ENCODE assay signal across 12 cellular contexts in genomic region chr9:120783611-120784047, GRCh38. TPM values are rescaled to one million over a fixed set of nuclear protein-coding genes. Genes with fewer than 3 reads are reported as not detected.
DNase-seq lines count a peak whose midpoint lies in the region; ATAC-seq, FAIRE-seq and TF ChIP-seq lines count a peak whose summit lies in the region.
"Had no signal": no experiment of that assay in that cellular context is flagged by ENCODE, and none has a peak within 500 bp of the region (broad histone marks: within the 10 kb centered on the region; RNA-seq: fewer than 3 reads in every experiment).

No MANE protein-coding gene starts in this region.

- peaks cover 46% of the 10 kb centered on the region for H3K4me1 Mint-ChIP-seq in activated CD4-positive, alpha-beta T cell treated with anti-CD3 and anti-CD28 coated beads for 36 hours

- TF ChIP-seq CTCF in foreskin keratinocyte (conservative IDR thresholded peaks at IDR 0.05) = no peak
- TF ChIP-seq CTCF in D721Med (IDR thresholded peaks at IDR 0.05; ENCODE audit: insufficient read depth, missing control alignments) = no peak
- TF ChIP-seq CTCF in right atrium auricular region (IDR thresholded peaks at IDR 0.05) = no peak

- no peak for FAIRE-seq in D721Med (lab: Jason Lieb, UNC)

- H3K9me3 Mint-ChIP-seq in activated CD4-positive, alpha-beta T cell treated with anti-CD3 and anti-CD28 coated beads for 36 hours (ENCODE audit: low read depth) = no peaks in the 10 kb centered on the region
- H3K9me3 Mint-ChIP-seq: T-cell had no signal

- no peak overlapping the region for H3K4me3 Mint-ChIP-seq in activated CD4-positive, alpha-beta T cell treated with anti-CD3 and anti-CD28 coated beads for 36 hours
- H3K4me3 Mint-ChIP-seq: T-cell had no signal

- no peaks in the 10 kb centered on the region for H3K27me3 Mint-ChIP-seq in activated CD4-positive, alpha-beta T cell treated with anti-CD3 and anti-CD28 coated beads for 36 hours
- H3K27me3 Mint-ChIP-seq: T-cell had no signal

- POLR2A ChIA-PET in activated CD4-positive, alpha-beta T cell treated with anti-CD3 and anti-CD28 coated beads for 36 hours (lab: Charles Lee) = no interaction called here

- H3K36me3 Mint-ChIP-seq in activated CD4-positive, alpha-beta T cell treated with anti-CD3 and anti-CD28 coated beads for 36 hours (ENCODE audit: low read depth) = peaks cover 58% of the 10 kb centered on the region

- no peak for DNase-seq in activated CD4-positive, alpha-beta T cell treated with anti-CD3 and anti-CD28 coated beads for 36 hours
- no peak for DNase-seq in activated CD4-positive, alpha-beta T cell treated with anti-CD3 and anti-CD28 coated beads, Interleukin-2, amount 50 U/mL, for 4 hours
- DNase-seq in SK-N-MC (ENCODE audit: low read depth, low spot score) (peak; percentile 16), foreskin keratinocyte (peak; percentile 31 to 38), D721Med (ENCODE audit: insufficient read length, low spot score) (no peak), right atrium auricular region (ENCODE audit: low spot score) (no peak)
- no peak for DNase-seq in stimulated activated naive CD4-positive, alpha-beta T cell (lab: John Stamatoyannopoulos, UW)
- DNase-seq: cerebellar nuclear complex, heart right ventricle, NCI-H510A treated with DMSO at 0.1 percent for 48 hours, T-cell had no signal

- H3K4me3 ChIP-seq in SK-N-MC (no peak overlapping the region), subcutaneous abdominal adipose tissue (ENCODE audit: low read depth in 1 of 5, low read length in 5 of 5) (no peak overlapping the region), right atrium auricular region (no peak overlapping the region)
- H3K4me3 ChIP-seq: heart right ventricle had no signal

- H3K27ac Mint-ChIP-seq in activated CD4-positive, alpha-beta T cell treated with anti-CD3 and anti-CD28 coated beads for 36 hours = peak overlapping the region; percentile 47

- no peaks in the 10 kb centered on the region for H3K4me1 ChIP-seq in foreskin keratinocyte
- H3K4me1 ChIP-seq in subcutaneous abdominal adipose tissue (ENCODE audit: control insufficient read depth in 5 of 5, insufficient read depth in 5 of 5, low read length in 5 of 5) = peaks cover 0 to 22% (median 5%) of the 10 kb centered on the region in 5 donors
- peaks cover 0 to 10% of the 10 kb centered on the region in 2 donors for H3K4me1 ChIP-seq in right atrium auricular region

- H3K27ac ChIP-seq in SK-N-MC (peak overlapping the region; percentile 61), foreskin keratinocyte (no peak overlapping the region), subcutaneous abdominal adipose tissue (ENCODE audit: low read depth, low read length) (peak overlapping the region; percentile 12), right atrium auricular region (no peak overlapping the region)

- H3K36me3 ChIP-seq in SK-N-MC (ENCODE audit: insufficient read depth, low read length) (peaks cover 59% of the 10 kb centered on the region), subcutaneous abdominal adipose tissue (ENCODE audit: control insufficient read depth in 5 of 5, insufficient read depth in 5 of 5, low read length in 5 of 5) (peaks cover 13 to 30% (median 15%) of the 10 kb centered on the region in 5 donors), right atrium auricular region (peaks cover 24% of the 10 kb centered on the region)

- H3K9ac ChIP-seq in SK-N-MC (ENCODE audit: insufficient read length) (no peak overlapping the region), subcutaneous abdominal adipose tissue (ENCODE audit: low read length in 5 of 5) (peak overlapping the region in 1 of 5 donors; percentile 46)

- H3K27me3 ChIP-seq in foreskin keratinocyte (no peaks in the 10 kb centered on the region), subcutaneous abdominal adipose tissue (ENCODE audit: control insufficient read depth in 5 of 5, insufficient read depth in 4 of 5, low read length in 5 of 5) (no peaks in the 10 kb centered on the region), right atrium auricular region (no peaks in the 10 kb centered on the region)
- H3K27me3 ChIP-seq: heart right ventricle had no signal

- intact Hi-C loops in activated CD4-positive, alpha-beta T cell treated with anti-CD3 and anti-CD28 coated beads for 36 hours (cut with DNase I, micrococcal nuclease) = no loop called here

- no peak for ATAC-seq in activated CD4-positive, alpha-beta T cell treated with anti-CD3 and anti-CD28 coated beads for 36 hours
- no peak for ATAC-seq in foreskin keratinocyte
- ATAC-seq: heart right ventricle, T-cell had no signal

- H3K9me3 ChIP-seq in SK-N-MC (ENCODE audit: low read depth, low read length) (no peaks in the 10 kb centered on the region), subcutaneous abdominal adipose tissue (ENCODE audit: control insufficient read depth in 5 of 5, low read length in 5 of 5) (no peaks in the 10 kb centered on the region), right atrium auricular region (no peaks in the 10 kb centered on the region)
- H3K9me3 ChIP-seq: heart right ventricle had no signal

- CTCF ChIA-PET in activated CD4-positive, alpha-beta T cell treated with anti-CD3 and anti-CD28 coated beads for 36 hours (lab: Charles Lee) = no interaction called here

RNA-seq across cellular contexts. Expression of gene FBXW2, which starts 9.6 kb away (rescaled TPM):
- total RNA-seq in activated CD4-positive, alpha-beta T cell treated with anti-CD3 and anti-CD28 coated beads for 36 hours = 10 to 100 TPM; 53.0 to 68.1 TPM
- total RNA-seq in foreskin keratinocyte = 45.5 and 48.1 TPM in 2 replicates
- polyA plus RNA-seq in foreskin keratinocyte = 24.0 and 27.7 TPM in 2 replicates
- total RNA-seq in right atrium auricular region = 10 to 100 TPM; 22.2 to 31.5 TPM

RNA-seq across cellular contexts. Expression of gene PSMD5, which starts 59.1 kb away (rescaled TPM):
- 10 to 100 TPM; 53.5 to 58.3 TPM for total RNA-seq in activated CD4-positive, alpha-beta T cell treated with anti-CD3 and anti-CD28 coated beads for 36 hours
- total RNA-seq in foreskin keratinocyte (44.8 and 46.2 TPM in 2 replicates), right atrium auricular region (10 to 100 TPM; 12.8 to 13.9 TPM)
- polyA plus RNA-seq in foreskin keratinocyte = 21.5 and 25.9 TPM in 2 replicates

Comparison
In these comparisons a context has a peak if more than half of its experiments do, and no peak if none do; other contexts are left out.
1. DNase-seq: peak in SK-N-MC (single experiment) and foreskin keratinocyte (2 of 2); none in activated CD4-positive, alpha-beta T cell treated with anti-CD3 and anti-CD28 coated beads for 36 hours (single experiment), activated CD4-positive, alpha-beta T cell treated with anti-CD3 and anti-CD28 coated beads, Interleukin-2, amount 50 U/mL, for 4 hours (0 of 2), D721Med (single experiment), stimulated activated naive CD4-positive, alpha-beta T cell (0 of 6) and right atrium auricular region (single experiment).
2. H3K27ac ChIP-seq: peak in SK-N-MC (single experiment) and subcutaneous abdominal adipose tissue (single experiment); none in foreskin keratinocyte (single experiment) and right atrium auricular region (0 of 2).